In the genomic region with DNA sequence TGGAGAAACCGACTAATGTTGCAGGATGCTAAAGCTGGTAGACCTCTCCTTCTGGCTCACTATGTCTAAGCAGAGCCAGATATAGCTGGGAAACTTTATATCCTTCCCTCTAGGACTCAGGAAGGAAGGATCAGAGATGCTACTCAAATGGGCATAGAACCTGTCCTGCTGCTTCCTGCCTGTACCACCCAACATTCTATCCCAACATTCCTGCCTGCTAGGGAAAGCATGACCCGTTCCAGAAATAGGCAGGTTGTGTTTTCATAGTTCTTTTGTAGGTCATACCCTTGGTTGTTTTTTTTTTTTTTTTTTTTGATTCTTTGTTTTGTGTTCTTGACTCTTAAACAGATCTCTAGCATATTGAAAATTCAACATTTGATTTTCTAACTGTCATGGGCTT, we compare ENCODE assay signal across 24 cellular contexts. TPM values are rescaled to one million over a fixed set of nuclear protein-coding genes. Genes with fewer than 3 reads are reported as not detected.
"Had no signal": no experiment of that assay in that cellular context is flagged by ENCODE, and none has a peak within 500 bp of the region (broad histone marks: within the 10 kb centered on the region; RNA-seq: fewer than 3 reads in every experiment).

No MANE protein-coding gene starts in this region.

- H3K9me3 ChIP-seq: MG63, SJSA1 had no signal

- H3K4me3 ChIP-seq: MG63, SJSA1, SK-N-MC had no signal

- H3K36me3 ChIP-seq: MG63, SJSA1 had no signal

- H3K27ac ChIP-seq: SJSA1, SK-N-MC had no signal

- H3K4me1 ChIP-seq: SJSA1 had no signal

- DNase-seq: IMR-90, Karpas-422, KG1, MG63, NCI-H1092, NCI-H1105 treated with DMSO at 0.1 percent for 48 hours, NCI-H1417 treated with DMSO at 0.1 percent for 48 hours, NCI-H146, NCI-H1694 treated with DMSO at 0.1 percent for 48 hours, NCI-H2029, NCI-H2081 treated with DMSO at 0.1 percent for 48 hours, NCI-H2171, NCI-H226, NCI-H446, NCI-H510A, NCI-H524 treated with DMSO at 0.1 percent for 48 hours, NCI-H69, NCI-H774, Right ventricle myocardium superior, RPMI8226, SIG-M5 had no signal

RNA-seq across cellular contexts. Expression of gene NPNT, which starts 5.3 kb away (rescaled TPM):
- total RNA-seq: HT1080, IMR-90, SJSA1 had no signal
- polyA plus RNA-seq: IMR-90 had no signal
